In the genomic region with DNA sequence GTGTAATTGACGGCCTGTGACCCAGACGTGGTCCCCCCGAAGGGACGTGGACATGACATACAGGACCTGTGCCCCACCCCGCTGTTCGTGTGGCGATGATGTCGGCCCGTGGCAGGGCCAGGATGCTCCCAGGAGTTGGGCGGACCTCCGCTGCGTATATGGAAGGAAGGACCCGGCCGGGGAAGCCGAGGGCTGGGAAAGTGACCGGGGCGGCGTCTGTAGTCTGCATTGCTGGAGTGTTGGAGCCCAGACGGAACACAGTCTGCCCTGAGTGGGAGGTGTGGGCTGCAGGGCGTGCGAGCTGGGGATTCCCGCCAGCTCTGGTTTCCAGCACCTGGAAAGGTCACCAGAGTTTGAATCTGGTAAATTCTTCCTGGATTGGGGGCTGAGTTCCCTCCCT, we compare ENCODE assay signal across 27 cellular contexts. TPM values are rescaled to one million over a fixed set of nuclear protein-coding genes. Genes with fewer than 3 reads are reported as not detected.
DNase-seq lines count a peak whose midpoint lies in the region; ATAC-seq, FAIRE-seq and TF ChIP-seq lines count a peak whose summit lies in the region.
"Had no signal": no experiment of that assay in that cellular context is flagged by ENCODE, and none has a peak within 500 bp of the region (broad histone marks: within the 10 kb centered on the region; RNA-seq: fewer than 3 reads in every experiment).

No MANE protein-coding gene starts in this region.

- FAIRE-seq in HepG2 (lab: Jason Lieb, UNC): no peak
- FAIRE-seq: G401.6, GM12878, GM19239 had no signal

- no peak overlapping the region for H2BK15ac ChIP-seq in neuronal stem cell (ENCODE audit: low read length)

- TF ChIP-seq CTCF in endodermal cell (conservative IDR thresholded peaks at IDR 0.05) (no peak), HepG2 (CRISPR knock-in tag; IDR thresholded peaks at IDR 0.05) (no peak)

- peaks cover 33% of the 10 kb centered on the region for H3K36me3 Mint-ChIP-seq in endodermal cell (ENCODE audit: low read depth)
- H3K36me3 Mint-ChIP-seq in natural killer cell treated with Interleukin-12 subunit alpha and Interleukin-12 subunit beta and Interleukin-15 and Interleukin-18, amount 100 ng/mL, for 72 hours: no peaks in the 10 kb centered on the region
- H3K36me3 Mint-ChIP-seq: CD4-positive, alpha-beta memory T cell had no signal

- H3K36me3 ChIP-seq in endodermal cell (ENCODE audit: control insufficient read depth, insufficient read depth, low read length) (no peaks in the 10 kb centered on the region), HepG2 (replicated peaks in 1 of 2; ENCODE audit: control insufficient read depth in 1 of 2, insufficient read depth in 2 of 2, low read length in 2 of 2) (peaks cover 17 to 55% of the 10 kb centered on the region in 2 experiments; a peak in 4 of 5 replicates), neuronal stem cell (replicated peaks in 1 of 2; ENCODE audit: control insufficient read depth in 2 of 2, insufficient read depth in 2 of 2, low read length in 2 of 2) (no peaks in the 10 kb centered on the region)
- H3K36me3 ChIP-seq: SJSA1 had no signal

- peak overlapping the region; percentile 35 for H3K18ac ChIP-seq in neuronal stem cell (ENCODE audit: low read length)

- TF ChIP-seq RAD21 in HepG2 (CRISPR knock-in tag; IDR thresholded peaks at IDR 0.05): no peak

- H3K4me1 ChIP-seq in endodermal cell (ENCODE audit: control insufficient read depth, insufficient read depth, low read length) (no peaks in the 10 kb centered on the region), HepG2 (ENCODE audit: insufficient read depth, low read length) (no peaks in the 10 kb centered on the region), neuronal stem cell (ENCODE audit: control insufficient read depth in 2 of 2, insufficient read depth in 1 of 2, low read depth in 1 of 2, low read length in 2 of 2) (peaks cover 0 to 4% of the 10 kb centered on the region in 2 donors)
- H3K4me1 ChIP-seq: SJSA1 had no signal

- no peaks in the 10 kb centered on the region for H3K79me2 ChIP-seq in HepG2 (ENCODE audit: insufficient read depth, low read length)

- H4K20me1 ChIP-seq in HepG2 (ENCODE audit: insufficient read depth, low read length): no peaks in the 10 kb centered on the region

- H3K27ac Mint-ChIP-seq in endodermal cell: no peak overlapping the region
- H3K27ac Mint-ChIP-seq in natural killer cell treated with Interleukin-12 subunit alpha and Interleukin-12 subunit beta and Interleukin-15 and Interleukin-18, amount 100 ng/mL, for 72 hours: no peak overlapping the region
- H3K27ac Mint-ChIP-seq: CD4-positive, alpha-beta memory T cell; IgD-negative memory B cell had no signal

- peak overlapping the region; percentile 63 for H2AK5ac ChIP-seq in neuronal stem cell (ENCODE audit: low read depth, low read length)

- no peaks in the 10 kb centered on the region for H3K27me3 Mint-ChIP-seq in endodermal cell (ENCODE audit: insufficient read depth)
- no peaks in the 10 kb centered on the region for H3K27me3 Mint-ChIP-seq in natural killer cell treated with Interleukin-12 subunit alpha and Interleukin-12 subunit beta and Interleukin-15 and Interleukin-18, amount 100 ng/mL, for 72 hours
- H3K27me3 Mint-ChIP-seq: IgD-negative memory B cell had no signal

- H4K91ac ChIP-seq in neuronal stem cell (ENCODE audit: low read depth, low read length, poor library complexity): no peak overlapping the region

- H3K4me2 ChIP-seq in HepG2 (ENCODE audit: low read depth, low read length) (no peak overlapping the region), neuronal stem cell (ENCODE audit: insufficient read depth, low read length, poor library complexity, severe bottlenecking) (no peak overlapping the region)
- H3K4me2 ChIP-seq: KMS-11, PC-9 had no signal

- H3K4me3 ChIP-seq in endodermal cell (ENCODE audit: low read length): no peak overlapping the region
- H3K4me3 ChIP-seq in HepG2 (replicated peaks in 1 of 3; ENCODE audit: insufficient read depth in 1 of 3, low read depth in 2 of 3, low read length in 3 of 3): no peak overlapping the region
- H3K4me3 ChIP-seq in neuronal stem cell (ENCODE audit: low read length in 2 of 2): no peak overlapping the region
- H3K4me3 ChIP-seq: GM12878, PC-9, SJSA1 had no signal

- no peak overlapping the region for H2BK5ac ChIP-seq in neuronal stem cell (ENCODE audit: low read length)

- H4K8ac ChIP-seq in neuronal stem cell (ENCODE audit: low read depth, low read length): no peak overlapping the region

- 92 to 98% methylated on average over 17 to 22 of the region's 22 CpGs for WGBS in endodermal cell (ENCODE audit: insufficient coverage in 1 of 2, insufficient read length in 1 of 2), 2 experiments
- WGBS in HepG2 (ENCODE audit: low lambda C conversion rate): 97% methylated on average over 22 of the region's 22 CpGs
- no CpG with 5 or more reads among the region's 22 CpGs for WGBS in neuronal stem cell (ENCODE audit: extremely low coverage in 2 of 2, insufficient read length in 2 of 2, insufficient replicate concordance in 1 of 2), 2 donors

- CTCF ChIA-PET in HepG2 (lab: Yijun Ruan, JAX; ENCODE audit: low intra/inter-chr PET ratio, low total read pairs): no interaction called here

- no peaks in the 10 kb centered on the region for H3K4me1 Mint-ChIP-seq in endodermal cell
- H3K4me1 Mint-ChIP-seq in natural killer cell treated with Interleukin-12 subunit alpha and Interleukin-12 subunit beta and Interleukin-15 and Interleukin-18, amount 100 ng/mL, for 72 hours (ENCODE audit: low read depth in 2 of 2): no peaks in the 10 kb centered on the region
- H3K4me1 Mint-ChIP-seq: IgD-negative memory B cell had no signal

- POLR2A ChIA-PET in HepG2 (lab: Yijun Ruan, JAX): no interaction called here

- intact Hi-C loops in HepG2 (cut with micrococcal nuclease; ENCODE audit: unreplicated experiment): no loop called here

- DNase-seq in endodermal cell (no peak), HepG2 (ENCODE audit: low spot score) (no peak), neuronal stem cell (ENCODE audit: low spot score) (no peak)
- DNase-seq in activated CD4-positive, CD25-positive, alpha-beta regulatory T cell treated with anti-CD3 and anti-CD28 coated beads, Interleukin-2, amount 50 U/mL, for 72 hours: no peak
- DNase-seq in activated CD4-positive, alpha-beta T cell treated with anti-CD3 and anti-CD28 coated beads for 4 hours: no peak
- no peak for DNase-seq in natural killer cell treated with Interleukin-12 subunit alpha and Interleukin-12 subunit beta and Interleukin-15 and Interleukin-18, amount 100 ng/mL, for 72 hours (ENCODE audit: low spot score)
- DNase-seq: C1 segment of cervical spinal cord; CD4-positive, alpha-beta memory T cell; COR-L47; MM.1S; NCI-H2029; NCI-H446; NCI-H524 treated with DMSO at 0.1 percent for 48 hours; NCI-H774; PC-9; Right ventricle myocardium superior had no signal

- H3K9ac ChIP-seq in endodermal cell (ENCODE audit: extremely low read depth, low read length, poor library complexity, severe bottlenecking) (no peak overlapping the region), HepG2 (ENCODE audit: insufficient read depth, low read depth, low read length) (no peak overlapping the region), neuronal stem cell (ENCODE audit: low read depth, low read length, poor library complexity) (peak overlapping the region; percentile 44)
- H3K9ac ChIP-seq: KMS-11 had no signal

- peak overlapping the region; percentile 89 for H3K14ac ChIP-seq in neuronal stem cell (ENCODE audit: low read length)

- no peak for ATAC-seq in HepG2
- no peak for ATAC-seq in GM18511 (IDR thresholded peaks at IDR 0.05; ENCODE audit: unreplicated experiment)
- no peak for ATAC-seq in natural killer cell treated with Interleukin-12 subunit alpha and Interleukin-12 subunit beta and Interleukin-15 and Interleukin-18, amount 100 ng/mL, for 72 hours
- ATAC-seq: GM12878, HCT116 had no signal

- TF ChIP-seq EP300 in HepG2 (IDR thresholded peaks at IDR 0.05; ENCODE audit: low read depth in 2 of 2, low read length in 2 of 2): no peak
- TF ChIP-seq EP300 in HepG2 (CRISPR knock-in tag; IDR thresholded peaks at IDR 0.05; ENCODE audit: borderline replicate concordance): no peak

- no peak overlapping the region for H3K4me3 Mint-ChIP-seq in endodermal cell
- H3K4me3 Mint-ChIP-seq in natural killer cell treated with Interleukin-12 subunit alpha and Interleukin-12 subunit beta and Interleukin-15 and Interleukin-18, amount 100 ng/mL, for 72 hours: no peak overlapping the region
- H3K4me3 Mint-ChIP-seq: CD4-positive, alpha-beta memory T cell; IgD-negative memory B cell had no signal

- H2BK120ac ChIP-seq in neuronal stem cell (ENCODE audit: low read depth, low read length): no peak overlapping the region

- H3K9me3 ChIP-seq in endodermal cell (ENCODE audit: control insufficient read depth, low read length): no peaks in the 10 kb centered on the region
- no peaks in the 10 kb centered on the region for H3K9me3 ChIP-seq in HepG2 (ENCODE audit: low read length)
- H3K9me3 ChIP-seq in neuronal stem cell (replicated peaks in 1 of 2; ENCODE audit: control insufficient read depth in 2 of 2, insufficient read depth in 1 of 2, low read depth in 1 of 2, low read length in 2 of 2): peaks cover 0 to 2% of the 10 kb centered on the region in 2 donors
- H3K9me3 ChIP-seq: SJSA1 had no signal

- BruUV-seq in HepG2 (replicated peaks; lab: Mats Ljungman, UMichigan): no TSS peak

- peaks cover 2% of the 10 kb centered on the region for H3K79me1 ChIP-seq in neuronal stem cell (ENCODE audit: low read depth, low read length)

- no peak overlapping the region for H2BK12ac ChIP-seq in neuronal stem cell (ENCODE audit: low read length)

- in situ Hi-C loops in HepG2 (cut with HindIII; ENCODE audit: extremely low pct_ligation_motif_present, low pct_unique_long_range_greater_than_20kb): no loop called here

- H2AFZ ChIP-seq in HepG2 (ENCODE audit: low read length) (no peak overlapping the region), neuronal stem cell (ENCODE audit: low read length) (no peak overlapping the region)
- H2AFZ ChIP-seq: PC-9 had no signal

- no peaks in the 10 kb centered on the region for H3K27me3 ChIP-seq in endodermal cell (ENCODE audit: control insufficient read depth, insufficient read depth, low read length, poor library complexity, severe bottlenecking)
- H3K27me3 ChIP-seq in HepG2 (ENCODE audit: control insufficient read depth in 1 of 2, insufficient read depth in 2 of 2, low read length in 2 of 2): no peaks in the 10 kb centered on the region
- H3K27me3 ChIP-seq in neuronal stem cell (ENCODE audit: control insufficient read depth in 3 of 3, insufficient read depth in 3 of 3, low read depth in 1 of 3, low read length in 3 of 3): no peaks in the 10 kb centered on the region
- H3K27me3 ChIP-seq: SJSA1 had no signal

- no peaks in the 10 kb centered on the region for H3K9me3 Mint-ChIP-seq in endodermal cell
- no peaks in the 10 kb centered on the region for H3K9me3 Mint-ChIP-seq in natural killer cell treated with Interleukin-12 subunit alpha and Interleukin-12 subunit beta and Interleukin-15 and Interleukin-18, amount 100 ng/mL, for 72 hours

- TF ChIP-seq POLR2A in HepG2 (IDR thresholded peaks at IDR 0.05; ENCODE audit: insufficient read depth in 1 of 2, low read depth in 2 of 2, low read length in 2 of 2): no peak

- H3K4ac ChIP-seq in neuronal stem cell (ENCODE audit: low read length): no peak overlapping the region

- peak overlapping the region; percentile 24 for H3K27ac ChIP-seq in endodermal cell (ENCODE audit: low read depth, low read length)
- no peak overlapping the region for H3K27ac ChIP-seq in HepG2 (ENCODE audit: extremely low read length, insufficient read depth, low read length)
- H3K27ac ChIP-seq in neuronal stem cell (replicated peaks; ENCODE audit: low read length): no peak overlapping the region
- H3K27ac ChIP-seq: KMS-11, PC-9, SJSA1 had no signal

- H3K23ac ChIP-seq in neuronal stem cell (ENCODE audit: low read depth, low read length, poor library complexity): no peak overlapping the region

RNA-seq across cellular contexts. Expression of a gene that starts 45.0 kb away (rescaled TPM):
- total RNA-seq in endodermal cell (not detected), HepG2 (2016; rRNA removed; fragmentation: Illumina TruSeq; extraction: Trizol) (not detected in 2 replicates)
- not detected for polyA plus RNA-seq in endodermal cell (2013, experiment 1 of 2)
- not detected for polyA plus RNA-seq in endodermal cell (2013, experiment 2 of 2)
- total RNA-seq in HepG2 (2016; cell fraction: cytosol; rRNA removed; fragmentation: Illumina TruSeq; extraction: Trizol; ENCODE audit: low read depth): not detected in 2 replicates
- total RNA-seq in HepG2 (2016; cell fraction: insoluble cytoplasmic fraction; rRNA removed; fragmentation: Illumina TruSeq; extraction: Trizol): not detected in 2 replicates
- not detected in 2 replicates for total RNA-seq in HepG2 (2016; cell fraction: membrane; rRNA removed; fragmentation: Illumina TruSeq; extraction: Trizol)
- not detected in 2 replicates for total RNA-seq in HepG2 (2016; cell fraction: nucleus; rRNA removed; fragmentation: Illumina TruSeq; extraction: Trizol)
- polyA plus RNA-seq in HepG2 (2011; rRNA removed): not detected in 2 replicates
- not detected in 2 replicates for polyA plus RNA-seq in HepG2 (2011; cell fraction: cytosol; rRNA removed)
- polyA plus RNA-seq in HepG2 (2011; cell fraction: nucleus; rRNA removed): not detected in 2 replicates
- not detected in 2 replicates for polyA plus RNA-seq in HepG2 (2012)
- not detected in 2 replicates for polyA plus RNA-seq in HepG2 (2016; cell fraction: cytosol; fragmentation: Illumina TruSeq; extraction: Trizol; ENCODE audit: low read depth)
- not detected in 2 replicates for polyA plus RNA-seq in HepG2 (2016; cell fraction: insoluble cytoplasmic fraction; fragmentation: Illumina TruSeq; extraction: Trizol; ENCODE audit: low read depth)
- not detected in 2 replicates for polyA plus RNA-seq in HepG2 (2016; cell fraction: membrane; fragmentation: Illumina TruSeq; extraction: Trizol; ENCODE audit: low read depth)
- polyA plus RNA-seq in HepG2 (2016; cell fraction: nucleus; fragmentation: Illumina TruSeq; extraction: Trizol; ENCODE audit: insufficient read depth, low read depth): not detected in 2 replicates
- polyA minus RNA-seq in HepG2 (2011; rRNA and poly(A)+ RNA removed; ENCODE audit: low replicate concordance): not detected in 2 replicates
- not detected in 2 replicates for polyA minus RNA-seq in HepG2 (2011; cell fraction: cytosol; rRNA and poly(A)+ RNA removed)
- not detected in 2 replicates for polyA minus RNA-seq in HepG2 (2011; cell fraction: nucleus; rRNA and poly(A)+ RNA removed)
- polyA plus RNA-seq in neuronal stem cell (2013, experiment 1 of 2): not detected
- polyA plus RNA-seq in neuronal stem cell (2013, experiment 2 of 2): not detected
- not detected for total RNA-seq in natural killer cell treated with Interleukin-12 subunit alpha and Interleukin-12 subunit beta and Interleukin-15 and Interleukin-18, amount 100 ng/mL, for 72 hours
- total RNA-seq: A673; CD4-positive, alpha-beta memory T cell; GM12878; H4; PC-9; Right ventricle myocardium superior; RPMI7951; SJSA1 had no signal
- polyA plus RNA-seq: CD4-positive, alpha-beta memory T cell; GM12878; IgD-negative memory B cell had no signal

RNA-seq across cellular contexts. Expression of a gene that starts 52.6 kb away (rescaled TPM):
- total RNA-seq in endodermal cell (10 to 100 TPM; 33.5 to 53.5 TPM), HepG2 (2016; rRNA removed; fragmentation: Illumina TruSeq; extraction: Trizol) (14.5 and 19.9 TPM in 2 replicates)
- polyA plus RNA-seq in endodermal cell (2013, experiment 1 of 2): 19.9 TPM
- 18.4 TPM for polyA plus RNA-seq in endodermal cell (2013, experiment 2 of 2)
- 4.8 and 5.5 TPM in 2 replicates for total RNA-seq in HepG2 (2016; cell fraction: cytosol; rRNA removed; fragmentation: Illumina TruSeq; extraction: Trizol; ENCODE audit: low read depth)
- total RNA-seq in HepG2 (2016; cell fraction: insoluble cytoplasmic fraction; rRNA removed; fragmentation: Illumina TruSeq; extraction: Trizol): 12.0 and 18.5 TPM in 2 replicates
- 11.5 and 11.6 TPM in 2 replicates for total RNA-seq in HepG2 (2016; cell fraction: membrane; rRNA removed; fragmentation: Illumina TruSeq; extraction: Trizol)
- total RNA-seq in HepG2 (2016; cell fraction: nucleus; rRNA removed; fragmentation: Illumina TruSeq; extraction: Trizol): 20.5 and 24.2 TPM in 2 replicates
- 11.9 and 15.3 TPM in 2 replicates for polyA plus RNA-seq in HepG2 (2011; rRNA removed)
- polyA plus RNA-seq in HepG2 (2011; cell fraction: cytosol; rRNA removed): 13.7 and 17.5 TPM in 2 replicates
- polyA plus RNA-seq in HepG2 (2011; cell fraction: nucleus; rRNA removed): 24.6 and 26.4 TPM in 2 replicates
- polyA plus RNA-seq in HepG2 (2012): 15.4 and 23.9 TPM in 2 replicates
- polyA plus RNA-seq in HepG2 (2016; cell fraction: cytosol; fragmentation: Illumina TruSeq; extraction: Trizol; ENCODE audit: low read depth): 2.8 and 3.2 TPM in 2 replicates
- polyA plus RNA-seq in HepG2 (2016; cell fraction: insoluble cytoplasmic fraction; fragmentation: Illumina TruSeq; extraction: Trizol; ENCODE audit: low read depth): 18.9 and 20.0 TPM in 2 replicates
- polyA plus RNA-seq in HepG2 (2016; cell fraction: membrane; fragmentation: Illumina TruSeq; extraction: Trizol; ENCODE audit: low read depth): 10.0 and 10.7 TPM in 2 replicates
- 38.8 and 44.3 TPM in 2 replicates for polyA plus RNA-seq in HepG2 (2016; cell fraction: nucleus; fragmentation: Illumina TruSeq; extraction: Trizol; ENCODE audit: insufficient read depth, low read depth)
- 8.9 and 24.8 TPM in 2 replicates for polyA minus RNA-seq in HepG2 (2011; rRNA and poly(A)+ RNA removed; ENCODE audit: low replicate concordance)
- 13.4 and 22.0 TPM in 2 replicates for polyA minus RNA-seq in HepG2 (2011; cell fraction: cytosol; rRNA and poly(A)+ RNA removed)
- 14.4 and 19.6 TPM in 2 replicates for polyA minus RNA-seq in HepG2 (2011; cell fraction: nucleus; rRNA and poly(A)+ RNA removed)
- 7.3 TPM for polyA plus RNA-seq in neuronal stem cell (2013, experiment 1 of 2)
- polyA plus RNA-seq in neuronal stem cell (2013, experiment 2 of 2): 7.3 TPM
- total RNA-seq in natural killer cell treated with Interleukin-12 subunit alpha and Interleukin-12 subunit beta and Interleukin-15 and Interleukin-18, amount 100 ng/mL, for 72 hours: under 1 TPM; 0.62 to 0.98 TPM
- polyA plus RNA-seq: CD4-positive, alpha-beta memory T cell; GM12878; IgD-negative memory B cell had no signal
